1 cellular context compared by ENCODE assay signal in the genomic region with DNA sequence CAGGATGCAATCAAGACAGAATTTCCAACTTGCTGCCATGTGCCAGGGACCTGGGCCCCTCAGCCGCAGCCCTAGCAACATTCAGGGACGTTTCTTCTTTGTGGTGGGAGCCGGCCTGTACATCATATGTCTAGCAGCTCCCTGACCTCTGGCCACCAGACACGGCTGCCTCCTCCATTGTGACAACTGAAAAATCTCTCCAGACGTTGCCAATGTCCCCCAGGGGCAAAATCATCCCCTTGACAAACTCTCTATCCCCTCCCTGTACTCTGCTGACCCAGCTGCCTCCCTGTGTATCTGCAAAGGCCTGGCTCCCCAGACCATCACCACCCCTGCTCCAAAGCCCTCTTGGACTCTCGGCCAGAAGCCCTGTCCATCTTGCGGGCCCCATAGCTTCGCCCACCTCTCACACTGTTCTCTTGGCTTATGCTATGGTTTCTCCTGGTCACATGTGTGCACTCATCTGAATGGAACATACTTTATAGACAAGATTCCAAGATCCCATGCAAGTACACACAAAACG.
TF ChIP-seq lines count a peak whose summit lies in the region.

No MANE protein-coding gene starts in this region.

TF ChIP-seq in WTC11, 78 proteins besides CTCF, POLR2A, EP300 and RAD21:
- no peak for TF ChIP-seq FOXK1 (CRISPR knock-in tag; IDR thresholded peaks at IDR 0.05)
- no peak for TF ChIP-seq AFF4 (CRISPR knock-in tag; IDR thresholded peaks at IDR 0.05; ENCODE audit: borderline replicate concordance)
- TF ChIP-seq ZNF532 (CRISPR knock-in tag; IDR thresholded peaks at IDR 0.05; ENCODE audit: borderline replicate concordance): no peak
- TF ChIP-seq, protein P1, sequence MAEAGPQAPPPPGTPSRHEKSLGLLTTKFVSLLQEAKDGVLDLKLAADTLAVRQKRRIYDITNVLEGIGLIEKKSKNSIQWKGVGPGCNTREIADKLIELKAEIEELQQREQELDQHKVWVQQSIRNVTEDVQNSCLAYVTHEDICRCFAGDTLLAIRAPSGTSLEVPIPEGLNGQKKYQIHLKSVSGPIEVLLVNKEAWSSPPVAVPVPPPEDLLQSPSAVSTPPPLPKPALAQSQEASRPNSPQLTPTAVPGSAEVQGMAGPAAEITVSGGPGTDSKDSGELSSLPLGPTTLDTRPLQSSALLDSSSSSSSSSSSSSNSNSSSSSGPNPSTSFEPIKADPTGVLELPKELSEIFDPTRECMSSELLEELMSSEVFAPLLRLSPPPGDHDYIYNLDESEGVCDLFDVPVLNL (CRISPR knock-in tag; IDR thresholded peaks at IDR 0.05; ENCODE audit: borderline replicate concordance, low read depth): no peak
- TF ChIP-seq ETV6 (CRISPR knock-in tag; IDR thresholded peaks at IDR 0.05): no peak
- TF ChIP-seq GRHL2 (CRISPR knock-in tag; IDR thresholded peaks at IDR 0.05; ENCODE audit: insufficient replicate concordance, severe bottlenecking): no peak
- TF ChIP-seq MAX (CRISPR knock-in tag; IDR thresholded peaks at IDR 0.05): no peak
- no peak for TF ChIP-seq ELF4 (CRISPR knock-in tag; IDR thresholded peaks at IDR 0.05; ENCODE audit: low read depth)
- no peak for TF ChIP-seq EMX1 (CRISPR knock-in tag; IDR thresholded peaks at IDR 0.05)
- TF ChIP-seq NFATC4 (CRISPR knock-in tag; IDR thresholded peaks at IDR 0.05): no peak
- no peak for TF ChIP-seq NFYB (CRISPR knock-in tag; conservative IDR thresholded peaks at IDR 0.05; ENCODE audit: low read depth)
- TF ChIP-seq MXD4 (CRISPR knock-in tag; IDR thresholded peaks at IDR 0.05; ENCODE audit: borderline replicate concordance): no peak
- TF ChIP-seq ZNF263 (CRISPR knock-in tag; IDR thresholded peaks at IDR 0.05; ENCODE audit: low read depth): no peak
- no peak for TF ChIP-seq TP53 (CRISPR knock-in tag; IDR thresholded peaks at IDR 0.05)
- TF ChIP-seq NR1H2 (CRISPR knock-in tag; IDR thresholded peaks at IDR 0.05): no peak
- TF ChIP-seq, protein P2, sequence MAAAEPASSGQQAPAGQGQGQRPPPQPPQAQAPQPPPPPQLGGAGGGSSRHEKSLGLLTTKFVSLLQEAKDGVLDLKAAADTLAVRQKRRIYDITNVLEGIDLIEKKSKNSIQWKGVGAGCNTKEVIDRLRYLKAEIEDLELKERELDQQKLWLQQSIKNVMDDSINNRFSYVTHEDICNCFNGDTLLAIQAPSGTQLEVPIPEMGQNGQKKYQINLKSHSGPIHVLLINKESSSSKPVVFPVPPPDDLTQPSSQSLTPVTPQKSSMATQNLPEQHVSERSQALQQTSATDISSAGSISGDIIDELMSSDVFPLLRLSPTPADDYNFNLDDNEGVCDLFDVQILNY (CRISPR knock-in tag; IDR thresholded peaks at IDR 0.05): no peak
- TF ChIP-seq JAZF1 (CRISPR knock-in tag; IDR thresholded peaks at IDR 0.05): no peak
